16 cellular contexts compared by ENCODE assay signal in the genomic region with DNA sequence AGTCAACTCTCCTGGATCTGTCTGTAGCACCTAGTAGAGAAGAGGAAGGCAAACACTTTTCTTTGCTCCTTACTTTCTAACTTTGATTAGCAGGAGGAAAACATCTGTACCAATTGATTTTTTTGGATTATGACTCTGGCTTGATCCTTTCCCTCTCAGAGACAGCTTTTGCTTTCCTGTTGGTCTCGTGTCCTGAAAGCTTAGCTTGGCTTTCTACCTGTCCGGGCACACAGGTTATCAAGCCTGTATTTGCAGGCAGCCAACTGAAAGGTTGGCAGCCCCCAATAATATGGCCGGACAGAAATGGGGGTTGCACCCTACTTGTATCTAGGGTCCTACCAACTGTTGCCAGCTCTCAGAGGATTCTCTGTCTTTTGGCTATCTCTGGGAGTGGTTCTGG.
"Had no signal": no experiment of that assay in that cellular context is flagged by ENCODE, and none has a peak within 500 bp of the region (broad histone marks: within the 10 kb centered on the region; RNA-seq: fewer than 3 reads in every experiment).

No MANE protein-coding gene starts in this region.

- FAIRE-seq: keratinocyte had no signal

- H3K36me3 ChIP-seq: esophagus muscularis mucosa, gastrocnemius medialis, heart right ventricle, ovary, tibial nerve had no signal

- H3K27ac ChIP-seq: epithelial cell of prostate, esophagus muscularis mucosa, gastrocnemius medialis, heart right ventricle, ovary, tibial nerve had no signal

- H3K4me3 ChIP-seq: esophagus muscularis mucosa, gastrocnemius medialis, heart right ventricle, lung, ovary, tibial nerve had no signal

- H3K4me1 ChIP-seq: esophagus muscularis mucosa, gastrocnemius medialis, heart right ventricle, tibial nerve had no signal

- ATAC-seq: effector memory CD8-positive, alpha-beta T cell; gastrocnemius medialis; heart right ventricle; left ventricle myocardium superior; naive thymus-derived CD8-positive, alpha-beta T cell; right cardiac atrium; stimulated activated effector memory CD8-positive, alpha-beta T cell treated with anti-CD3 and anti-CD28 coated beads, Interleukin-12 subunit alpha, Interleukin-12 subunit beta, amount 100 ng/mL, for 72 hours had no signal

- H3K9me3 ChIP-seq: esophagus muscularis mucosa, gastrocnemius medialis, heart right ventricle, ovary, tibial nerve had no signal

- H3K27me3 ChIP-seq: esophagus muscularis mucosa, gastrocnemius medialis, ovary, tibial nerve had no signal

- DNase-seq: effector memory CD8-positive, alpha-beta T cell; gastrocnemius medialis; heart right ventricle; left ventricle myocardium superior; mesendoderm; naive thymus-derived CD8-positive, alpha-beta T cell; ovary; right cardiac atrium; stimulated activated CD4-positive, alpha-beta T cell treated with anti-CD3 and anti-CD28 coated beads, Interleukin-4, amount 100 ng/mL, for 1 hour; stimulated activated CD8-positive, alpha-beta memory T cell treated with anti-CD3 and anti-CD28 coated beads, Interleukin-4, amount 100 ng/mL, for 48 hours had no signal
